In the genomic region with DNA sequence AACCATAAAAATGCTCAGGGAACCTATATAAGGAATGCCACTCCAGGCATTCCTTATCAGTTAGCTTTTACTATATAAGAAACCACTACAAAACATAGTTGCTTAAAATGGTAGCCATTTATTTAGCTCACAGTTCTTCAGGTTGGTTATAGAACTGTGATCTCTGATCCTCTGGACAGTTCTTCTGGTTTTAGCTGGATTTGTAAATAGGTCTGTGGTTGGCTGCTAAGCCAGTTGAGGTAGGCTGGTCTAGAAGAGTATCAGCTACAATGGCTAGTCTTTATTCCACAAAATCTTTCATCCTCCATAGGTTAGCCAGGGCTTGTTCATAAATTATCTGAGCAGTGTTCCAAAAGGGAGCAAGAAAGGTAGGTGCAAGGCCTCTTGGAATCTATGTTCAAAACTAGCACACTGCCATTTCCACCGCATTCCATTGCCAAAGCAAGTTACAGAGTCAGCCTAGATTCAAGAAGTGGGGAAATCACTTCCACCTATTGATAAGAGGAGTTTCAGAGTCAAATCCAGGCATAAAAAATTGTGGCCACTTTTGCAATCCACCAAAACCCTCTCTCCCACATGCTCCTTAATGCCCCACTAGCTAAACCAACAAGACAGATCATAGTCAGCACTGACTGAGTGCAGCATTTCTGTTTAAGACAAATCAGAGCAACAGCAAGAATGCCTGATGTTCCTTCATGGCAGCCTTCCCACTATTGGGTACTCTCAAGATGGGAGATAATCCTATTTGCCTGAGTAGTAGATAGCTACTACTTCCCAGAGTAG, we compare ENCODE assay signal across 18 cellular contexts.
DNase-seq lines count a peak whose midpoint lies in the region; ATAC-seq, FAIRE-seq and TF ChIP-seq lines count a peak whose summit lies in the region.
"Had no signal": no experiment of that assay in that cellular context is flagged by ENCODE, and none has a peak within 500 bp of the region (broad histone marks: within the 10 kb centered on the region; RNA-seq: fewer than 3 reads in every experiment).

No MANE protein-coding gene starts in this region.

- peak overlapping the region; percentile 54 for H2BK120ac ChIP-seq in mesenchymal stem cell (ENCODE audit: low read depth, low read length)

- H2AK5ac ChIP-seq in mesenchymal stem cell (ENCODE audit: low read length, severe bottlenecking), result peak overlapping the region; percentile 69

- WGBS in A549 (ENCODE audit: missing lambda C conversion rate), result 100% methylated on average over 1 of the region's 1 CpG
- WGBS in mesenchymal stem cell, result 100% methylated on average over 1 of the region's 1 CpG

- H3K36me3 ChIP-seq in mesenchymal stem cell (ENCODE audit: control insufficient read depth in 1 of 2, insufficient read depth in 2 of 2, low read depth in 1 of 2, low read length in 2 of 2), result no peaks in the 10 kb centered on the region
- H3K36me3 ChIP-seq: gastrocnemius medialis, transverse colon had no signal

- H2AFZ ChIP-seq in mesenchymal stem cell (ENCODE audit: low read depth, low read length), result no peak overlapping the region

- no peak for FAIRE-seq in A549 (lab: Jason Lieb, UNC)
- FAIRE-seq: GM12878 had no signal

- H3K27ac ChIP-seq in A549 (peak overlapping the region; percentile 72 to 86), mesenchymal stem cell (ENCODE audit: low read length, poor library complexity, severe bottlenecking) (peak overlapping the region; percentile 94)
- H3K27ac ChIP-seq: gastrocnemius medialis, SK-N-MC, skin epidermis, transverse colon had no signal

- peak overlapping the region; percentile 85 to 95 for H2BK12ac ChIP-seq in mesenchymal stem cell (ENCODE audit: low read length in 2 of 2)

- H3K4me1 ChIP-seq in A549 (peaks cover 63% of the 10 kb centered on the region), mesenchymal stem cell (ENCODE audit: control insufficient read depth, insufficient read depth, low read depth, low read length) (peaks cover 5% of the 10 kb centered on the region)

- peak overlapping the region; percentile 39 for H2BK5ac ChIP-seq in mesenchymal stem cell (ENCODE audit: low read depth, low read length, poor library complexity, severe bottlenecking)

- peaks cover 12% of the 10 kb centered on the region for H3K9me3 ChIP-seq in A549
- H3K9me3 ChIP-seq in mesenchymal stem cell (ENCODE audit: control insufficient read depth, low read length), result peaks cover 6% of the 10 kb centered on the region
- H3K9me3 ChIP-seq: gastrocnemius medialis, transverse colon had no signal

- TF ChIP-seq CTCF in A549 (IDR thresholded peaks at IDR 0.05), result no peak
- TF ChIP-seq CTCF in choroid plexus epithelial cell (conservative IDR thresholded peaks at IDR 0.05; ENCODE audit: low read depth, low read length), result no peak

- no peak overlapping the region for H4K8ac ChIP-seq in mesenchymal stem cell (ENCODE audit: low read length)

- CTCF ChIA-PET in A549 (lab: Yijun Ruan, JAX), result interaction anchor here (0.8 to 1.6 kb wide), 5 partner anchors 102 to 254 kb away, joined by 3 to 5 read pairs (median 4); a partner anchor contains a TSS

- H3K18ac ChIP-seq in mesenchymal stem cell (ENCODE audit: low read depth in 1 of 2, low read length in 2 of 2), result peak overlapping the region; percentile 34 to 71

- H2BK15ac ChIP-seq in mesenchymal stem cell (ENCODE audit: low read depth, poor library complexity, severe bottlenecking), result no peak overlapping the region

- no peaks in the 10 kb centered on the region for H3K27me3 ChIP-seq in mesenchymal stem cell (ENCODE audit: control insufficient read depth in 1 of 2, insufficient read depth in 1 of 2, low read length in 2 of 2)
- H3K27me3 ChIP-seq: gastrocnemius medialis, transverse colon had no signal

- H3K4me2 ChIP-seq in A549 (peak overlapping the region; percentile 67), mesenchymal stem cell (ENCODE audit: low read length, poor library complexity, severe bottlenecking) (no peak overlapping the region)

- ATAC-seq in A549 (no peak; a peak in 1 of 6 replicates), HG02981 (IDR thresholded peaks at IDR 0.05; ENCODE audit: unreplicated experiment) (no peak), HG02588 (IDR thresholded peaks at IDR 0.05; ENCODE audit: unreplicated experiment) (no peak)
- ATAC-seq: gastrocnemius medialis had no signal

- no peak for TF ChIP-seq EP300 in A549 (IDR thresholded peaks at IDR 0.05)

- H3K23ac ChIP-seq in mesenchymal stem cell (ENCODE audit: low read length in 2 of 2), result no peak overlapping the region

- POLR2A ChIA-PET in A549 (lab: Yijun Ruan, JAX), result interaction anchor here (0.7 to 1.6 kb wide), 3 partner anchors 42 to 226 kb away, joined by 3 to 4 read pairs (median 4); no protein-coding TSS in a partner anchor

- no peak for TF ChIP-seq RAD21 in A549 (conservative IDR thresholded peaks at IDR 0.05 in 1 of 2, IDR thresholded peaks at IDR 0.05 in 1 of 2)

- peak overlapping the region; percentile 65 to 90 for H3K4ac ChIP-seq in mesenchymal stem cell (ENCODE audit: low read depth in 1 of 2, low read length in 2 of 2)

- H3K4me3 ChIP-seq in A549, result no peak overlapping the region
- no peak overlapping the region for H3K4me3 ChIP-seq in choroid plexus epithelial cell (ENCODE audit: low read depth, low read length)
- no peak overlapping the region for H3K4me3 ChIP-seq in mesenchymal stem cell (ENCODE audit: insufficient read depth in 1 of 2, low read depth in 1 of 2, low read length in 2 of 2)
- H3K4me3 ChIP-seq: gastrocnemius medialis, GM12878, SK-N-MC, skin epidermis, transverse colon had no signal

- peaks cover 2% of the 10 kb centered on the region for H3K79me1 ChIP-seq in mesenchymal stem cell (replicated peaks; ENCODE audit: low read length, poor library complexity, severe bottlenecking)

- H3K9ac ChIP-seq in mesenchymal stem cell (ENCODE audit: low read length), result peak overlapping the region; percentile 66

- TF ChIP-seq POLR2A in A549 (IDR thresholded peaks at IDR 0.05; ENCODE audit: low read length), result no peak

- DNase-seq in A549 (ENCODE audit: low read depth in 1 of 2, low spot score in 1 of 2), result no peak
- peak; percentile 61 for DNase-seq in MV-4-11 (lab: John Stamatoyannopoulos, UW)
- peak; percentile 65 for DNase-seq in choroid plexus epithelial cell (ENCODE audit: low read depth)
- peak; percentile 63 for DNase-seq in mesenchymal stem cell
- DNase-seq in RPMI8226, result no peak
- no peak for DNase-seq in GM19238 (ENCODE audit: insufficient read length, low spot score)
- DNase-seq: activated CD4-positive, alpha-beta T cell treated with anti-CD3 and anti-CD28 coated beads, Interleukin-2, amount 50 U/mL, for 48 hours; activated naive CD8-positive, alpha-beta T cell treated with anti-CD3 and anti-CD28 coated beads, Interleukin-2, amount 50 U/mL, for 24 hours; activated T-cell treated with anti-CD3 and anti-CD28 coated beads, Interleukin-2, amount 50 U/mL, for 72 hours; COR-L47; gastrocnemius medialis; NCI-H2171 treated with DMSO at 0.1 percent for 48 hours; transverse colon had no signal

- no peak overlapping the region for H3K14ac ChIP-seq in mesenchymal stem cell (ENCODE audit: low read length in 2 of 2)

- H4K91ac ChIP-seq in mesenchymal stem cell (ENCODE audit: low read length), result peak overlapping the region; percentile 57

TF ChIP-seq in A549, 52 proteins besides CTCF, POLR2A, EP300 and RAD21 (continues in another document):
- TF ChIP-seq, protein P1, sequence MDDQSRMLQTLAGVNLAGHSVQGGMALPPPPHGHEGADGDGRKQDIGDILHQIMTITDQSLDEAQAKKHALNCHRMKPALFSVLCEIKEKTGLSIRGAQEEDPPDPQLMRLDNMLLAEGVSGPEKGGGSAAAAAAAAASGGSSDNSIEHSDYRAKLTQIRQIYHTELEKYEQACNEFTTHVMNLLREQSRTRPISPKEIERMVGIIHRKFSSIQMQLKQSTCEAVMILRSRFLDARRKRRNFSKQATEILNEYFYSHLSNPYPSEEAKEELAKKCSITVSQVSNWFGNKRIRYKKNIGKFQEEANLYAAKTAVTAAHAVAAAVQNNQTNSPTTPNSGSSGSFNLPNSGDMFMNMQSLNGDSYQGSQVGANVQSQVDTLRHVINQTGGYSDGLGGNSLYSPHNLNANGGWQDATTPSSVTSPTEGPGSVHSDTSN (IDR thresholded peaks at IDR 0.05), result no peak
- no peak for TF ChIP-seq JUN (IDR thresholded peaks at IDR 0.05)
- no peak for TF ChIP-seq KDM1A (IDR thresholded peaks at IDR 0.05; ENCODE audit: low read depth)
- no peak for TF ChIP-seq KDM5A (IDR thresholded peaks at IDR 0.05)
- TF ChIP-seq, protein P2, sequence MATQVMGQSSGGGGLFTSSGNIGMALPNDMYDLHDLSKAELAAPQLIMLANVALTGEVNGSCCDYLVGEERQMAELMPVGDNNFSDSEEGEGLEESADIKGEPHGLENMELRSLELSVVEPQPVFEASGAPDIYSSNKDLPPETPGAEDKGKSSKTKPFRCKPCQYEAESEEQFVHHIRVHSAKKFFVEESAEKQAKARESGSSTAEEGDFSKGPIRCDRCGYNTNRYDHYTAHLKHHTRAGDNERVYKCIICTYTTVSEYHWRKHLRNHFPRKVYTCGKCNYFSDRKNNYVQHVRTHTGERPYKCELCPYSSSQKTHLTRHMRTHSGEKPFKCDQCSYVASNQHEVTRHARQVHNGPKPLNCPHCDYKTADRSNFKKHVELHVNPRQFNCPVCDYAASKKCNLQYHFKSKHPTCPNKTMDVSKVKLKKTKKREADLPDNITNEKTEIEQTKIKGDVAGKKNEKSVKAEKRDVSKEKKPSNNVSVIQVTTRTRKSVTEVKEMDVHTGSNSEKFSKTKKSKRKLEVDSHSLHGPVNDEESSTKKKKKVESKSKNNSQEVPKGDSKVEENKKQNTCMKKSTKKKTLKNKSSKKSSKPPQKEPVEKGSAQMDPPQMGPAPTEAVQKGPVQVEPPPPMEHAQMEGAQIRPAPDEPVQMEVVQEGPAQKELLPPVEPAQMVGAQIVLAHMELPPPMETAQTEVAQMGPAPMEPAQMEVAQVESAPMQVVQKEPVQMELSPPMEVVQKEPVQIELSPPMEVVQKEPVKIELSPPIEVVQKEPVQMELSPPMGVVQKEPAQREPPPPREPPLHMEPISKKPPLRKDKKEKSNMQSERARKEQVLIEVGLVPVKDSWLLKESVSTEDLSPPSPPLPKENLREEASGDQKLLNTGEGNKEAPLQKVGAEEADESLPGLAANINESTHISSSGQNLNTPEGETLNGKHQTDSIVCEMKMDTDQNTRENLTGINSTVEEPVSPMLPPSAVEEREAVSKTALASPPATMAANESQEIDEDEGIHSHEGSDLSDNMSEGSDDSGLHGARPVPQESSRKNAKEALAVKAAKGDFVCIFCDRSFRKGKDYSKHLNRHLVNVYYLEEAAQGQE (IDR thresholded peaks at IDR 0.05), result no peak
- no peak for TF ChIP-seq CBX8 (IDR thresholded peaks at IDR 0.05)
- TF ChIP-seq, protein P3, sequence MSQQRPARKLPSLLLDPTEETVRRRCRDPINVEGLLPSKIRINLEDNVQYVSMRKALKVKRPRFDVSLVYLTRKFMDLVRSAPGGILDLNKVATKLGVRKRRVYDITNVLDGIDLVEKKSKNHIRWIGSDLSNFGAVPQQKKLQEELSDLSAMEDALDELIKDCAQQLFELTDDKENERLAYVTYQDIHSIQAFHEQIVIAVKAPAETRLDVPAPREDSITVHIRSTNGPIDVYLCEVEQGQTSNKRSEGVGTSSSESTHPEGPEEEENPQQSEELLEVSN (IDR thresholded peaks at IDR 0.05; ENCODE audit: borderline replicate concordance, low read depth), result no peak
- no peak for TF ChIP-seq TFCP2L1 (CRISPR knock-in tag; IDR thresholded peaks at IDR 0.05)
- TF ChIP-seq ZNF302 (CRISPR knock-in tag; IDR thresholded peaks at IDR 0.05), result no peak

Comparison
In these comparisons a context has a peak if more than half of its experiments do, and no peak if none do; other contexts are left out.
1. DNase-seq: peak in MV-4-11 (single experiment), choroid plexus epithelial cell (single experiment) and mesenchymal stem cell (single experiment); none in A549 (0 of 2), RPMI8226 (single experiment) and GM19238 (single experiment).